In the genomic region with DNA sequence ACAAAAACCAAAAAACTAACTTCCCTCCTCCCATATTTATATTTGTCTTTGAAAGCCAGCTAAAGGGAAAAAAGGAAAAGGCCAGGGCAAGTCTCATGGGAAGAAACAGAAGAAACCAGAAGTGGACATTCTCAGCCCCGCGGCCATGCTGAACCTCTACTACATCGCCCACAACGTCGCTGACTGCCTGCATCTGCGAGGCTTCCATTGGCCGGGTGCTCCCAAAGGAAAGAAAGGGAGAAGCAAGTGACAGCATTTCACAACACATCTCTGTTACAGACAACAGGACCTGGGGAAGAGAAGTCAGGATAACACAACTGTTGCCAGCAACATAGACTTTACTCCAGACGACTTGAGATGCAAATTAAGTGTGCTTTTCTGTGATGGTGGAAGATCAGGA, we compare ENCODE assay signal across 27 cellular contexts. TPM values are rescaled to one million over a fixed set of nuclear protein-coding genes. Genes with fewer than 3 reads are reported as not detected.
"Had no signal": no experiment of that assay in that cellular context is flagged by ENCODE, and none has a peak within 500 bp of the region (broad histone marks: within the 10 kb centered on the region; RNA-seq: fewer than 3 reads in every experiment).

No MANE protein-coding gene starts in this region.

- H3K4me3 Mint-ChIP-seq: dendritic cell treated with granulocyte-macrophage colony-stimulating factor and Interleukin-4, amounts not matched to agents 40 ng/mL and 50 ng/mL, for 4 days; natural killer cell; stimulated activated memory B cell treated with anti-CD40 and anti-IgM and Interleukin-4, amounts not matched to agents 10 μg/mL and 1 μg/mL and 100 μg/mL, for 72 hours; stimulated activated naive CD8-positive, alpha-beta T cell treated with anti-CD3 and anti-CD28 coated beads, Interleukin-15, Interleukin-2, amounts not matched to agents 100 ng/mL and 50 ng/mL, for 24 hours had no signal

- H2AFZ ChIP-seq: hepatocyte had no signal

- H3K4me3 ChIP-seq: colonic mucosa, esophagus muscularis mucosa, gastroesophageal sphincter, heart left ventricle, hepatocyte, prostate gland, right atrium auricular region, skin epidermis, spleen, thoracic aorta, tibial nerve, upper lobe of left lung had no signal

- H3K9me3 ChIP-seq: colonic mucosa, esophagus muscularis mucosa, gastroesophageal sphincter, heart left ventricle, prostate gland, right atrium auricular region, spleen, thoracic aorta, tibial nerve, upper lobe of left lung had no signal

- H3K79me2 ChIP-seq: hepatocyte had no signal

- H3K27ac ChIP-seq: colonic mucosa, esophagus muscularis mucosa, foreskin keratinocyte, gastroesophageal sphincter, heart left ventricle, hepatocyte, prostate gland, right atrium auricular region, skin epidermis, spleen, thoracic aorta, tibial nerve, upper lobe of left lung had no signal

- H3K27me3 ChIP-seq: colonic mucosa, foreskin keratinocyte, hepatocyte, right atrium auricular region, spleen, tibial nerve, upper lobe of left lung had no signal

- H3K9me3 Mint-ChIP-seq: dendritic cell treated with granulocyte-macrophage colony-stimulating factor and Interleukin-4, amounts not matched to agents 40 ng/mL and 50 ng/mL, for 4 days; natural killer cell; stimulated activated memory B cell treated with anti-CD40 and anti-IgM and Interleukin-4, amounts not matched to agents 10 μg/mL and 1 μg/mL and 100 μg/mL, for 72 hours; stimulated activated naive CD8-positive, alpha-beta T cell treated with anti-CD3 and anti-CD28 coated beads, Interleukin-15, Interleukin-2, amounts not matched to agents 100 ng/mL and 50 ng/mL, for 24 hours had no signal

- DNase-seq: colonic mucosa; effector CD8-positive, alpha-beta T cell; foreskin keratinocyte; kidney; mammary epithelial cell; mesendoderm; natural killer cell; spleen; stimulated activated CD4-positive, alpha-beta T cell treated with anti-CD3 and anti-CD28 coated beads, Interleukin-4, amount 100 ng/mL, for 4 hours; upper lobe of left lung had no signal

- H3K27ac Mint-ChIP-seq: dendritic cell treated with granulocyte-macrophage colony-stimulating factor and Interleukin-4, amounts not matched to agents 40 ng/mL and 50 ng/mL, for 4 days; natural killer cell; stimulated activated memory B cell treated with anti-CD40 and anti-IgM and Interleukin-4, amounts not matched to agents 10 μg/mL and 1 μg/mL and 100 μg/mL, for 72 hours; stimulated activated naive CD8-positive, alpha-beta T cell treated with anti-CD3 and anti-CD28 coated beads, Interleukin-15, Interleukin-2, amounts not matched to agents 100 ng/mL and 50 ng/mL, for 24 hours had no signal

- H3K36me3 ChIP-seq: colonic mucosa, esophagus muscularis mucosa, gastroesophageal sphincter, heart left ventricle, prostate gland, right atrium auricular region, spleen, thoracic aorta, tibial nerve, upper lobe of left lung had no signal

- H3K36me3 Mint-ChIP-seq: natural killer cell had no signal

- H3K4me1 ChIP-seq: colonic mucosa, esophagus muscularis mucosa, gastroesophageal sphincter, heart left ventricle, prostate gland, right atrium auricular region, spleen, tibial nerve, upper lobe of left lung had no signal

- H3K4me1 Mint-ChIP-seq: stimulated activated memory B cell treated with anti-CD40 and anti-IgM and Interleukin-4, amounts not matched to agents 10 μg/mL and 1 μg/mL and 100 μg/mL, for 72 hours had no signal

- ATAC-seq: foreskin keratinocyte; gastroesophageal sphincter; heart left ventricle; left lobe of liver; natural killer cell; stimulated activated memory B cell treated with anti-CD40 and anti-IgM and Interleukin-4, amounts not matched to agents 10 μg/mL and 1 μg/mL and 100 μg/mL, for 72 hours had no signal

- FAIRE-seq: endothelial cell of umbilical vein, kidney, urothelium cell line had no signal

- H3K4me2 ChIP-seq: hepatocyte had no signal

- H3K27me3 Mint-ChIP-seq: stimulated activated memory B cell treated with anti-CD40 and anti-IgM and Interleukin-4, amounts not matched to agents 10 μg/mL and 1 μg/mL and 100 μg/mL, for 72 hours; stimulated activated naive CD8-positive, alpha-beta T cell treated with anti-CD3 and anti-CD28 coated beads, Interleukin-15, Interleukin-2, amounts not matched to agents 100 ng/mL and 50 ng/mL, for 24 hours had no signal

RNA-seq across cellular contexts. Expression of a gene that starts 9.9 kb away (rescaled TPM):
- total RNA-seq: epithelial cell of proximal tubule, gastroesophageal sphincter, hepatocyte, left lobe of liver, osteocyte, right atrium auricular region, thoracic aorta had no signal
- polyA plus RNA-seq: endothelial cell of umbilical vein had no signal
